Comparison of ENCODE assay signal across 1 cellular context in genomic region chr11:824942-825341, GRCh38.
A peak's percentile ranks its signal among the peaks of the same experiment; 100 is the strongest.
TF ChIP-seq lines count a peak whose summit lies in the region.

No MANE protein-coding gene starts in this region.

TF ChIP-seq in K562, 482 proteins besides CTCF, POLR2A, EP300 and RAD21:
- TF ChIP-seq POLR2G (IDR thresholded peaks at IDR 0.05; ENCODE audit: low read depth, low read length), result peak; percentile 9; the same call in 1 of the 2 replicates
- no peak for TF ChIP-seq NCOA2 (IDR thresholded peaks at IDR 0.05; ENCODE audit: partially characterized antibody in 2 of 2)
